12 cellular contexts compared by ENCODE assay signal in the genomic region with DNA sequence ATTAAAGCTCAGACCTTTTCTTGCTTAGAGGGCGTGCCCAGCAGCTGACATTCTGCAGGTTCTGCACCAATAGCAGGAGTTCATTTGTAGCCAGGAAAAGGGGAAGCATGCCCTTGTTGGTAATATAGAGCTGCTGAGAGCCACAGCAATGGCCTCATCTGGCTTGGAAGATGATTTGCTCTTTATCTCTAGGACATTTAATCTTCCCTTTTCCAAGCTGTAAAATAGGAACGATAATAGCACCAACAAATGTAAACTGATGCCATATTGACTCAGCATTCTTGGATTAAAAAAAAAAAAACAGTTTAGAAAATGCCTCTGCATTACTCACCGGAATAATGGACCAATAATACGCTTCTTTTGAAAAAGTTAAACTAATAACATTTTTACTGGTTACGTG.
DNase-seq lines count a peak whose midpoint lies in the region; ATAC-seq and TF ChIP-seq lines count a peak whose summit lies in the region.
"Had no signal": no experiment of that assay in that cellular context is flagged by ENCODE, and none has a peak within 500 bp of the region (broad histone marks: within the 10 kb centered on the region; RNA-seq: fewer than 3 reads in every experiment).

No MANE protein-coding gene starts in this region.

- H3K4me3 Mint-ChIP-seq in activated CD4-positive, alpha-beta T cell treated with anti-CD3 and anti-CD28 coated beads for 36 hours = no peak overlapping the region
- H3K4me3 Mint-ChIP-seq: neural crest cell had no signal

- ATAC-seq in HG03432 (IDR thresholded peaks at IDR 0.05; ENCODE audit: unreplicated experiment) = peak; percentile 50
- no peak for ATAC-seq in activated CD4-positive, alpha-beta T cell treated with anti-CD3 and anti-CD28 coated beads for 36 hours

- peaks cover 4% of the 10 kb centered on the region for H3K4me1 Mint-ChIP-seq in activated CD4-positive, alpha-beta T cell treated with anti-CD3 and anti-CD28 coated beads for 36 hours

- intact Hi-C loops in activated CD4-positive, alpha-beta T cell treated with anti-CD3 and anti-CD28 coated beads for 36 hours (cut with DNase I, micrococcal nuclease) = no loop called here

- no peak for DNase-seq in AG04450 (ENCODE audit: low read depth, low spot score)
- peak; percentile 58 for DNase-seq in OCI-M1 (lab: John Stamatoyannopoulos, UW)
- DNase-seq in fibroblast of peridontal ligament (ENCODE audit: extremely low read depth) = peak; percentile 56
- no peak for DNase-seq in COR-L47 (lab: John Stamatoyannopoulos, UW)
- no peak for DNase-seq in midbrain (lab: John Stamatoyannopoulos, UW)
- DNase-seq in activated CD4-positive, alpha-beta T cell treated with anti-CD3 and anti-CD28 coated beads for 36 hours = no peak
- DNase-seq in T1000 (lab: John Stamatoyannopoulos, UW) = no peak
- DNase-seq: activated effector memory CD4-positive, alpha-beta T cell treated with Interleukin-2 at 50 U/mL for 16 hours; NCI-H510A treated with DMSO at 0.1 percent for 48 hours; stimulated activated CD4-positive, alpha-beta T cell treated with anti-CD3 and anti-CD28 coated beads, Interleukin-2, amount 100 ng/mL, for 24 hours had no signal

- H3K4me3 ChIP-seq in AG04450 (ENCODE audit: low read depth, low read length) = no peak overlapping the region

- POLR2A ChIA-PET in AG04450 (lab: Yijun Ruan, JAX) = interaction anchor here (0.7 to 0.8 kb wide), 2 partner anchors 690 to 764 kb away, joined by 3 to 4 read pairs; no protein-coding TSS in a partner anchor
- POLR2A ChIA-PET in activated CD4-positive, alpha-beta T cell treated with anti-CD3 and anti-CD28 coated beads for 36 hours (lab: Charles Lee) = no interaction called here

- H3K9me3 Mint-ChIP-seq in activated CD4-positive, alpha-beta T cell treated with anti-CD3 and anti-CD28 coated beads for 36 hours (ENCODE audit: low read depth) = no peaks in the 10 kb centered on the region
- H3K9me3 Mint-ChIP-seq: neural crest cell had no signal

- peak overlapping the region; percentile 47 for H3K27ac ChIP-seq in AG04450 (ENCODE audit: low read depth, low read length)

- CTCF ChIA-PET in AG04450 (lab: Charles Lee) = interaction anchor here (0.6 to 2.9 kb wide), 6 partner anchors 11 to 794 kb away, joined by 3 to 52 read pairs (median 8); no protein-coding TSS in a partner anchor
- CTCF ChIA-PET in activated CD4-positive, alpha-beta T cell treated with anti-CD3 and anti-CD28 coated beads for 36 hours (lab: Charles Lee) = interaction anchor here (0.7 to 3.8 kb wide), 3 partner anchors 22 to 796 kb away, joined by 3 to 21 read pairs (median 6); no protein-coding TSS in a partner anchor

- no peak overlapping the region for H3K27ac Mint-ChIP-seq in activated CD4-positive, alpha-beta T cell treated with anti-CD3 and anti-CD28 coated beads for 36 hours

- no peaks in the 10 kb centered on the region for H3K27me3 ChIP-seq in AG04450 (ENCODE audit: control insufficient read depth, insufficient read depth, low read length)

- no peaks in the 10 kb centered on the region for H3K36me3 Mint-ChIP-seq in activated CD4-positive, alpha-beta T cell treated with anti-CD3 and anti-CD28 coated beads for 36 hours (ENCODE audit: low read depth)

- H3K27me3 Mint-ChIP-seq in activated CD4-positive, alpha-beta T cell treated with anti-CD3 and anti-CD28 coated beads for 36 hours = no peaks in the 10 kb centered on the region

- no peak for TF ChIP-seq CTCF in AG04450 (IDR thresholded peaks at IDR 0.05; ENCODE audit: low read depth, low read length)

- H3K9me3 ChIP-seq in AG04450 (ENCODE audit: control insufficient read depth, insufficient read depth, low read length) = no peaks in the 10 kb centered on the region

Comparison
In these comparisons a context has a peak if more than half of its experiments do, and no peak if none do; other contexts are left out.
1. DNase-seq: peak in OCI-M1 (single experiment) and fibroblast of peridontal ligament (single experiment); none in AG04450 (single experiment), COR-L47 (single experiment), midbrain (single experiment), activated CD4-positive, alpha-beta T cell treated with anti-CD3 and anti-CD28 coated beads for 36 hours (single experiment) and T1000 (single experiment).